10 cellular contexts compared by ENCODE assay signal in the genomic region with DNA sequence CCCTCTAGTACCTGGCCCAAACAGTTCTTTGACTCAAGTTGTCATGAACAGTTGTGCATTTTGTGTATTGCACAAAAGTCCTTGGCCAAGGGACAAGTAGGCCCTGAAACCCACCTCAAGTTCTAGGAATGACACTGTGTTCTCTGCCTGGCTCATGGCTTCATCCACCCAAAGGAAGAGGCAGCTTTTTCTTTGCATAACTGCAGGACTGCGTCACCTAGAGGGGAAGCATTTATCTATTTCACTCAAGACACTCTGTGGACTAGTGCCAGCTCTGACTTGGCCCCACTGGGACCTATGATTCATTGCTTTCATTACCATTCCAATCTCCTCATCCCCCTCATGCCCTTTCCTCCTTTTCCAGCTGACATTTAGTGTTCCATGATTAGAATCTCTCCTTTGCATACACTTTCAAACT.
DNase-seq lines count a peak whose midpoint lies in the region; ATAC-seq and TF ChIP-seq lines count a peak whose summit lies in the region.
"Had no signal": no experiment of that assay in that cellular context is flagged by ENCODE, and none has a peak within 500 bp of the region (broad histone marks: within the 10 kb centered on the region; RNA-seq: fewer than 3 reads in every experiment).

No MANE protein-coding gene starts in this region.

- no peak for ATAC-seq in HG02610 (IDR thresholded peaks at IDR 0.05; ENCODE audit: unreplicated experiment)

- H3K4me3 Mint-ChIP-seq in HFFc6, result no peak overlapping the region
- H3K4me3 Mint-ChIP-seq in immature natural killer cell, result no peak overlapping the region

- H3K27me3 ChIP-seq in A673 (replicated peaks; ENCODE audit: insufficient read depth, low read depth, low read length, poor library complexity) (no peaks in the 10 kb centered on the region), left ventricle myocardium inferior (ENCODE audit: low read depth) (peaks cover 10% of the 10 kb centered on the region)

- no peaks in the 10 kb centered on the region for H3K4me1 Mint-ChIP-seq in HFFc6 (ENCODE audit: low read depth)
- H3K4me1 Mint-ChIP-seq in immature natural killer cell, result peaks cover 0 to 16% of the 10 kb centered on the region in 2 donors

- POLR2A ChIA-PET in A673 (lab: Charles Lee; ENCODE audit: low non-redundant PET), result no interaction called here

- DNase-seq in A673 (ENCODE audit: low spot score) (peak; percentile 86), HFFc6 (peak; percentile 79), amniotic epithelial cell (ENCODE audit: low read depth) (peak; percentile 98), left ventricle myocardium inferior (peak; percentile 46), G401 (ENCODE audit: low spot score) (no peak), coronary artery (ENCODE audit: low spot score) (no peak), immature natural killer cell (no peak)
- DNase-seq: NCI-H1092 treated with DMSO at 0.1 percent for 48 hours; stimulated activated CD4-positive, alpha-beta T cell treated with anti-CD3 and anti-CD28 coated beads, Interleukin-4, amount 100 ng/mL, for 4 hours had no signal

- H3K36me3 Mint-ChIP-seq in HFFc6 (ENCODE audit: low read depth) (no peaks in the 10 kb centered on the region), immature natural killer cell (no peaks in the 10 kb centered on the region)

- TF ChIP-seq CTCF in A673 (conservative IDR thresholded peaks at IDR 0.05; ENCODE audit: low read depth, low read length) (no peak), HFFc6 (IDR thresholded peaks at IDR 0.05) (peak; percentile 47), left ventricle myocardium inferior (IDR thresholded peaks at IDR 0.05; ENCODE audit: borderline replicate concordance) (no peak), coronary artery (IDR thresholded peaks at IDR 0.05) (no peak)

- H3K27ac ChIP-seq in A673 (ENCODE audit: low read depth, low read length, poor library complexity, severe bottlenecking), result no peak overlapping the region
- H3K27ac ChIP-seq in left ventricle myocardium inferior (replicated peaks), result no peak overlapping the region
- H3K27ac ChIP-seq in coronary artery, result no peak overlapping the region

- H3K9me3 Mint-ChIP-seq in HFFc6 (no peaks in the 10 kb centered on the region), immature natural killer cell (peaks cover 0 to 2% (median 0%) of the 10 kb centered on the region in 6 donors)

- CTCF ChIA-PET in A673 (lab: Charles Lee), result no interaction called here

- intact Hi-C loops in A673 (cut with micrococcal nuclease; ENCODE audit: unreplicated experiment) (no loop called here), left ventricle myocardium inferior (cut with micrococcal nuclease) (no loop called here)

- no peaks in the 10 kb centered on the region for H3K9me3 ChIP-seq in A673 (ENCODE audit: low read depth, low read length, poor library complexity, severe bottlenecking)
- no peaks in the 10 kb centered on the region for H3K9me3 ChIP-seq in left ventricle myocardium inferior (replicated peaks)

- H3K27ac Mint-ChIP-seq in HFFc6 (no peak overlapping the region), immature natural killer cell (no peak overlapping the region)

- H3K36me3 ChIP-seq in A673 (ENCODE audit: insufficient read depth, low read length, poor library complexity, severe bottlenecking) (no peaks in the 10 kb centered on the region), left ventricle myocardium inferior (no peaks in the 10 kb centered on the region)

- no TSS peak for BruUV-seq in A673 (replicated peaks; lab: Mats Ljungman, UMichigan)

- in situ Hi-C loops in G401 (cut with HindIII; ENCODE audit: low sequenced_read_pairs), result no loop called here

- no peak overlapping the region for H3K4me3 ChIP-seq in A673 (ENCODE audit: low read depth, low read length, poor library complexity, severe bottlenecking)
- H3K4me3 ChIP-seq in left ventricle myocardium inferior, result no peak overlapping the region
- no peak overlapping the region for H3K4me3 ChIP-seq in coronary artery

- H3K27me3 Mint-ChIP-seq in HFFc6 (ENCODE audit: insufficient read depth), result peaks cover 9% of the 10 kb centered on the region
- peaks cover 0 to 2% (median 1%) of the 10 kb centered on the region in 3 donors for H3K27me3 Mint-ChIP-seq in immature natural killer cell (ENCODE audit: low read depth in 3 of 3)

- no peaks in the 10 kb centered on the region for H3K4me1 ChIP-seq in A673 (ENCODE audit: insufficient read depth, low read length, poor library complexity, severe bottlenecking)
- H3K4me1 ChIP-seq in left ventricle myocardium inferior, result no peaks in the 10 kb centered on the region

Comparison
In these comparisons a context has a peak if more than half of its experiments do, and no peak if none do; other contexts are left out.
1. DNase-seq: peak in A673 (single experiment), HFFc6 (single experiment), amniotic epithelial cell (single experiment) and left ventricle myocardium inferior (single experiment); none in G401 (single experiment), coronary artery (single experiment) and immature natural killer cell (0 of 3).